Comparison of ENCODE assay signal across 10 cellular contexts in genomic region chr17:6894206-6894528, GRCh38.
DNase-seq lines count a peak whose midpoint lies in the region; ATAC-seq and TF ChIP-seq lines count a peak whose summit lies in the region.
"Had no signal": no experiment of that assay in that cellular context is flagged by ENCODE, and none has a peak within 500 bp of the region (broad histone marks: within the 10 kb centered on the region; RNA-seq: fewer than 3 reads in every experiment).

No MANE protein-coding gene starts in this region.

- H3K4me3 ChIP-seq in left ventricle myocardium inferior = peak overlapping the region; percentile 12
- peak overlapping the region; percentile 11; the same call in 1 of the 2 replicates for H3K4me3 ChIP-seq in iPS-18c (ENCODE audit: insufficient read depth, low read depth, low read length)
- H3K4me3 ChIP-seq: SJSA1 had no signal

- ATAC-seq in left ventricle myocardium superior (no peak), HG03175 (IDR thresholded peaks at IDR 0.05; ENCODE audit: unreplicated experiment) (no peak)

- peaks cover 12% of the 10 kb centered on the region for H3K4me1 ChIP-seq in left ventricle myocardium inferior
- H3K4me1 ChIP-seq: SJSA1 had no signal

- no peak overlapping the region for H3K27ac ChIP-seq in left ventricle myocardium inferior (replicated peaks)
- H3K27ac ChIP-seq: SJSA1 had no signal

- H3K9me3 ChIP-seq in left ventricle myocardium inferior (replicated peaks) = no peaks in the 10 kb centered on the region
- no peaks in the 10 kb centered on the region for H3K9me3 ChIP-seq in iPS-18c (ENCODE audit: control insufficient read depth, insufficient read depth, low read length)
- H3K9me3 ChIP-seq: SJSA1 had no signal

- no peaks in the 10 kb centered on the region for H3K36me3 ChIP-seq in left ventricle myocardium inferior
- H3K36me3 ChIP-seq: SJSA1 had no signal

- DNase-seq in left ventricle myocardium inferior = no peak
- DNase-seq in left ventricle myocardium superior = no peak
- DNase-seq in activated T-cell treated with anti-CD3 and anti-CD28 coated beads, Interleukin-2, amount 50 U/mL, for 48 hours = peak; percentile 50 to 60
- DNase-seq in kidney glomerular epithelial cell (lab: John Stamatoyannopoulos, UW) = no peak
- DNase-seq in EL = no peak
- no peak for DNase-seq in NCI-H1417 (lab: John Stamatoyannopoulos, UW)
- DNase-seq: cerebellar nuclear complex had no signal

- peak; percentile 35 for TF ChIP-seq CTCF in left ventricle myocardium inferior (IDR thresholded peaks at IDR 0.05; ENCODE audit: borderline replicate concordance)

- peaks cover 96% of the 10 kb centered on the region for H3K27me3 ChIP-seq in left ventricle myocardium inferior (ENCODE audit: low read depth)

- intact Hi-C loops in left ventricle myocardium inferior (cut with micrococcal nuclease) (no loop called here), left ventricle myocardium superior (cut with micrococcal nuclease) (no loop called here)

Comparison
In these comparisons a context has a peak if more than half of its experiments do, and no peak if none do; other contexts are left out.
1. DNase-seq: peak in activated T-cell treated with anti-CD3 and anti-CD28 coated beads, Interleukin-2, amount 50 U/mL, for 48 hours (2 of 2); none in left ventricle myocardium inferior (single experiment), left ventricle myocardium superior (single experiment), kidney glomerular epithelial cell (single experiment), EL (single experiment) and NCI-H1417 (0 of 3).